22 cellular contexts compared by ENCODE assay signal in genomic region chr2:203412555-203413331, GRCh38.
DNase-seq lines count a peak whose midpoint lies in the region; ATAC-seq, FAIRE-seq and TF ChIP-seq lines count a peak whose summit lies in the region.
"Had no signal": no experiment of that assay in that cellular context is flagged by ENCODE, and none has a peak within 500 bp of the region (broad histone marks: within the 10 kb centered on the region; RNA-seq: fewer than 3 reads in every experiment).

No MANE protein-coding gene starts in this region.

- H3K4me3 ChIP-seq in fibroblast of mammary gland (ENCODE audit: control insufficient read depth, low read depth, low read length): no peak overlapping the region
- no peak overlapping the region for H3K4me3 ChIP-seq in neural cell (ENCODE audit: low read length)
- H3K4me3 ChIP-seq in brain microvascular endothelial cell (ENCODE audit: low read depth, low read length): no peak overlapping the region
- H3K4me3 ChIP-seq: coronary artery, K562, right lobe of liver, suprapubic skin had no signal

- no peaks in the 10 kb centered on the region for H3K9me3 ChIP-seq in neural cell (ENCODE audit: low read length)
- H3K9me3 ChIP-seq: right lobe of liver, suprapubic skin had no signal

- H3K9me2 ChIP-seq in neural cell (ENCODE audit: insufficient read depth, low read length): no peaks in the 10 kb centered on the region

- no peak overlapping the region for H3K9ac ChIP-seq in neural cell (ENCODE audit: low read length)

- DNase-seq in GM12892 (ENCODE audit: insufficient read length): no peak
- DNase-seq in fibroblast of mammary gland (ENCODE audit: low read depth): peak; percentile 43
- DNase-seq in NCI-H2171 (lab: John Stamatoyannopoulos, UW): no peak
- DNase-seq in brain microvascular endothelial cell: no peak
- DNase-seq in GM12891 (ENCODE audit: insufficient read length, low spot score): no peak
- DNase-seq in SW480 (ENCODE audit: low spot score): no peak
- DNase-seq: activated B cell treated with CpG ODN at 0.5 μM for 24 hours; AML-193; amygdala; GF-D8; islet precursor cell; NCI-H1105 treated with DMSO at 0.1 percent for 48 hours; NCI-H2171 treated with DMSO at 0.1 percent for 48 hours; right lobe of liver; stimulated activated CD4-positive, alpha-beta T cell treated with anti-CD3 and anti-CD28 coated beads, Interleukin-4, amount 100 ng/mL, for 24 hours; T-helper 17 cell had no signal

- no peaks in the 10 kb centered on the region for H3F3A ChIP-seq in neural cell (ENCODE audit: insufficient read depth, low read length, poor library complexity, severe bottlenecking)

- H3K27me3 ChIP-seq in neural cell (ENCODE audit: insufficient read depth, low read depth, low read length): no peaks in the 10 kb centered on the region
- no peaks in the 10 kb centered on the region for H3K27me3 ChIP-seq in brain microvascular endothelial cell (replicated peaks)
- H3K27me3 ChIP-seq: right lobe of liver, suprapubic skin had no signal

- peak; percentile 54 for ATAC-seq in HG03135 (IDR thresholded peaks at IDR 0.05; ENCODE audit: unreplicated experiment)
- ATAC-seq: K562, right lobe of liver, T-helper 17 cell had no signal

- no peaks in the 10 kb centered on the region for H4K20me1 ChIP-seq in neural cell (ENCODE audit: insufficient read depth)

- TF ChIP-seq RAD21 in neural cell (conservative IDR thresholded peaks at IDR 0.05): no peak

- TF ChIP-seq CTCF in fibroblast of mammary gland (conservative IDR thresholded peaks at IDR 0.05; ENCODE audit: control insufficient read depth, insufficient read depth, low read depth, low read length) (no peak), neural cell (IDR thresholded peaks at IDR 0.05; ENCODE audit: poor library complexity, severe bottlenecking) (no peak), brain microvascular endothelial cell (IDR thresholded peaks at IDR 0.05; ENCODE audit: low read depth, low read length, missing control alignments) (no peak)

- in situ Hi-C loops in brain microvascular endothelial cell (cut with HindIII; ENCODE audit: low pct_ligation_motif_present, low sequenced_read_pairs): no loop called here

- no peaks in the 10 kb centered on the region for H3K79me2 ChIP-seq in neural cell (replicated peaks; ENCODE audit: insufficient read depth, low read length)

- H3K27ac ChIP-seq in neural cell (ENCODE audit: low read length) (no peak overlapping the region), brain microvascular endothelial cell (no peak overlapping the region)
- H3K27ac ChIP-seq: coronary artery, epithelial cell of prostate, right lobe of liver had no signal

- peaks cover 12% of the 10 kb centered on the region for H3K36me3 ChIP-seq in neural cell (ENCODE audit: insufficient read depth, low read length)
- H3K36me3 ChIP-seq in brain microvascular endothelial cell (replicated peaks): peaks cover 11% of the 10 kb centered on the region

- H2AFZ ChIP-seq in neural cell (ENCODE audit: low read depth, low read length): no peak overlapping the region

- no peak overlapping the region for H3K4me2 ChIP-seq in neural cell (ENCODE audit: low read length)

- TF ChIP-seq POLR2A in GM12892 (IDR thresholded peaks at IDR 0.05; ENCODE audit: low read depth, low read length) (no peak), GM12891 (IDR thresholded peaks at IDR 0.05; ENCODE audit: low read depth, low read length) (no peak)

- peak; percentile 38 for FAIRE-seq in GM12892 (lab: Jason Lieb, UNC)
- no peak for FAIRE-seq in GM12891 (lab: Jason Lieb, UNC)
- FAIRE-seq: K562 had no signal

- TF ChIP-seq EP300 in neural cell (conservative IDR thresholded peaks at IDR 0.05; ENCODE audit: poor library complexity, severe bottlenecking): peak; percentile 34

TF ChIP-seq in neural cell, 6 proteins besides CTCF, POLR2A, EP300 and RAD21:
- TF ChIP-seq POLR2AphosphoS5 (IDR thresholded peaks at IDR 0.05) (peak; percentile 20), TAF1 (IDR thresholded peaks at IDR 0.05; ENCODE audit: low read depth) (no peak), REST (IDR thresholded peaks at IDR 0.05; ENCODE audit: borderline replicate concordance) (no peak), SMC3 (conservative IDR thresholded peaks at IDR 0.05; ENCODE audit: poor library complexity) (no peak), MXI1 (conservative IDR thresholded peaks at IDR 0.05; ENCODE audit: poor library complexity, severe bottlenecking) (no peak), EZH2 (IDR thresholded peaks at IDR 0.05; ENCODE audit: borderline replicate concordance, insufficient read depth, low read length, poor library complexity, severe bottlenecking) (no peak)
TF ChIP-seq in neural cell: peak in this region for 1.

TF ChIP-seq in GM12891, 5 proteins besides CTCF, POLR2A, EP300 and RAD21:
- no peak for TF ChIP-seq SPI1 (IDR thresholded peaks at IDR 0.05; ENCODE audit: low read depth, low read length)
- TF ChIP-seq TAF1 (IDR thresholded peaks at IDR 0.05; ENCODE audit: low read depth, low read length): no peak
- no peak for TF ChIP-seq POU2F2 (IDR thresholded peaks at IDR 0.05; ENCODE audit: low read depth, low read length)
- TF ChIP-seq POLR2AphosphoS5 (IDR thresholded peaks at IDR 0.05; ENCODE audit: low read depth, low read length): no peak
- no peak for TF ChIP-seq PAX5 (IDR thresholded peaks at IDR 0.05; ENCODE audit: insufficient read depth, low read length, severe bottlenecking)
TF ChIP-seq in GM12891: peak in this region for 0.
